Comparison of ENCODE assay signal across 8 cellular contexts in the genomic region with DNA sequence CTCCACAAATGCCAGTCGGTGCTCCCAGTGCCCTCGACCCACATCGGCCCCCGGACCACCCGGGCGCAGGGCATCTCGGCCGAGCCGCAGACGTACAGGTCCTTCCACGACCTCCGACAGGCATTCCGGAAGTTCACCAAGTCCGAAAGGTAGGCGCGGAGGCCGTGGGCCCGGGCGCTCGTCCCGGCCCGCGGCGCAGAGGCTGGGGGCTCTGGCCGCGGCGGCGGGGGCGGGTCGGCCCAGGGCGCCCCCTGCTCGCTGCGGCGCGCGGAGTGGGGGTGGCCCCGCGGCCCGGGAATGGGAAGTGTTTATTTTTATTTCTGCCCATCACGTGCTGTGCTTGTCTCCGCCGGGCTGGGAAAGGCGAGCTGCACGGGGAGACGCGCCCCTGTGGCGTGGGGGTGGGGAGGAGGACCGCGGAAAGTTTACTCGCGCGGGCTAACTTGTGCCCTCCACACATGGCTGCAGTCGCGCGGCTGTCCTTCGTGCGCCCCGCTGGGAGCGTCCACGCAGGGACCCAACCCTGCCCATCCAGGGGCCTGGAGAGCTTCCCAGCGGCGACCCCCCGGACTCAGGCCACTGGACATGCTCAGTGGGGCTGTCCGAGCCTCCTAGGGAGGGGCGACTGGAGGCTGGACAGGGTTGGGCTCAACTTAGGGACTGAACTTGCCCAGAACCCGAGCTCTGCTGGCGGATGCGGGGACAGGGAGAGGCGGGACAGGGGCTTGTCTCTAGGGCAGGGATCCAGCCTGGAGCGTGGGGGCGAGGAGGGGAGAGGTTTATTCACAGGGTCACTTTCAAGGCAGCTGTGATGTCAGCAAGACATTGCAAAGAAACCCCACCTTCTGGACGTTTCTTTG.
DNase-seq lines count a peak whose midpoint lies in the region; ATAC-seq and TF ChIP-seq lines count a peak whose summit lies in the region.

No MANE protein-coding gene starts in this region.

- no peak for TF ChIP-seq CTCF in MM.1S (IDR thresholded peaks at IDR 0.05; ENCODE audit: low read length)
- no peak for TF ChIP-seq CTCF in mucosa of descending colon (IDR thresholded peaks at IDR 0.05)

- ATAC-seq in effector memory CD8-positive, alpha-beta T cell (replicated peaks): no peak
- ATAC-seq in mucosa of descending colon: peak; percentile 57
- ATAC-seq in aorta (ENCODE audit: low FRiP score): peak; percentile 84

- no peaks in the 10 kb centered on the region for H3K36me3 Mint-ChIP-seq in effector memory CD8-positive, alpha-beta T cell (ENCODE audit: insufficient read depth)

- no peaks in the 10 kb centered on the region for H3K36me3 ChIP-seq in ACC112 (ENCODE audit: insufficient read depth, low read length)
- no peaks in the 10 kb centered on the region for H3K36me3 ChIP-seq in MM.1S (replicated peaks; ENCODE audit: insufficient read depth, low read length)
- no peaks in the 10 kb centered on the region for H3K36me3 ChIP-seq in mucosa of descending colon (ENCODE audit: low read depth)
- no peaks in the 10 kb centered on the region for H3K36me3 ChIP-seq in aorta (ENCODE audit: control insufficient read depth in 1 of 2, insufficient read depth in 2 of 2, low read length in 1 of 2)
- H3K36me3 ChIP-seq in effector memory CD4-positive, alpha-beta T cell (ENCODE audit: control insufficient read depth, insufficient read depth, low read length): no peaks in the 10 kb centered on the region

- H2AFZ ChIP-seq in ACC112 (ENCODE audit: low read length, unreplicated experiment) (peak overlapping the region; percentile 72), MM.1S (ENCODE audit: low read length) (peak overlapping the region; percentile 91)

- WGBS in aorta, 2 donors: 0 to 1% methylated on average over 56 to 72 of the region's 72 CpGs

- no peaks in the 10 kb centered on the region for H3F3A ChIP-seq in MM.1S (ENCODE audit: insufficient read depth, low read length)

- H3K27me3 ChIP-seq in ACC112 (ENCODE audit: insufficient read depth, low read length) (no peaks in the 10 kb centered on the region), MM.1S (replicated peaks; ENCODE audit: insufficient read depth, low read length) (no peaks in the 10 kb centered on the region), aorta (ENCODE audit: control insufficient read depth in 1 of 2, insufficient read depth in 2 of 2, low read length in 1 of 2) (no peaks in the 10 kb centered on the region)
- H3K27me3 ChIP-seq in effector memory CD4-positive, alpha-beta T cell (replicated peaks; ENCODE audit: control insufficient read depth, insufficient read depth, low read length, poor library complexity, severe bottlenecking): peaks cover 3% of the 10 kb centered on the region

- H3K4me3 ChIP-seq in ACC112 (ENCODE audit: low read depth, low read length): peak overlapping the region; percentile 86
- H3K4me3 ChIP-seq in MM.1S (ENCODE audit: low read length): peak overlapping the region; percentile 67
- peak overlapping the region; percentile 51 for H3K4me3 ChIP-seq in mucosa of descending colon
- H3K4me3 ChIP-seq in aorta (ENCODE audit: low read length in 2 of 2): peak overlapping the region; percentile 94 to 99
- H3K4me3 ChIP-seq in effector memory CD4-positive, alpha-beta T cell (ENCODE audit: insufficient read depth, low read depth, low read length, poor library complexity, severe bottlenecking): no peak overlapping the region

- H3K27ac ChIP-seq in ACC112 (ENCODE audit: low read depth, low read length) (peak overlapping the region; percentile 67; the same call in 1 of the 2 replicates), MM.1S (ENCODE audit: low read length) (no peak overlapping the region), aorta (ENCODE audit: low read depth in 1 of 2, low read length in 2 of 2) (peak overlapping the region; percentile 88 to 98)
- no peak overlapping the region for H3K27ac ChIP-seq in effector memory CD4-positive, alpha-beta T cell (ENCODE audit: insufficient read depth, low read length, poor library complexity, severe bottlenecking)

- intact Hi-C loops in mucosa of descending colon (cut with DNase I, micrococcal nuclease): loop anchor here in 1 of 2 donors (10.0 kb wide), 1 partner anchor 1223 kb away; no protein-coding TSS in a partner anchor
- intact Hi-C loops in aorta (cut with DNase I): loop anchor here in 1 of 2 donors (5.0 kb wide), 2 partner anchors 716 to 1226 kb away; no protein-coding TSS in a partner anchor

- H3K4me2 ChIP-seq in MM.1S (ENCODE audit: low read depth, low read length): peak overlapping the region; percentile 84

- H3K4me1 Mint-ChIP-seq in effector memory CD8-positive, alpha-beta T cell (ENCODE audit: low read depth in 2 of 2): peaks cover 2 to 4% of the 10 kb centered on the region in 2 donors

- H3K4me1 ChIP-seq in ACC112 (ENCODE audit: control insufficient read depth, insufficient read depth, low read length, unreplicated experiment): peaks cover 14% of the 10 kb centered on the region
- no peaks in the 10 kb centered on the region for H3K4me1 ChIP-seq in MM.1S (ENCODE audit: low read length)
- peaks cover 9% of the 10 kb centered on the region for H3K4me1 ChIP-seq in mucosa of descending colon (ENCODE audit: low read depth)
- peaks cover 0 to under 1% of the 10 kb centered on the region in 2 donors for H3K4me1 ChIP-seq in aorta (ENCODE audit: control insufficient read depth in 1 of 2, insufficient read depth in 2 of 2, low read length in 2 of 2)
- H3K4me1 ChIP-seq in effector memory CD4-positive, alpha-beta T cell (ENCODE audit: control insufficient read depth, insufficient read depth, low read length, poor library complexity, severe bottlenecking): no peaks in the 10 kb centered on the region

- H3K9me3 Mint-ChIP-seq in effector memory CD8-positive, alpha-beta T cell: no peaks in the 10 kb centered on the region

- DNase-seq in MM.1S: no peak
- no peak for DNase-seq in effector memory CD8-positive, alpha-beta T cell
- DNase-seq in mucosa of descending colon: peak; percentile 70 to 80 (median 73)
- peak; percentile 86 to 89 for DNase-seq in aorta
- no peak for DNase-seq in NCI-H187 (lab: John Stamatoyannopoulos, UW)
- no peak for DNase-seq in GM19238 (ENCODE audit: insufficient read length, low spot score)
- no peak for DNase-seq in effector memory CD4-positive, alpha-beta T cell

- H3K9ac ChIP-seq in MM.1S (ENCODE audit: low read length): no peak overlapping the region

- peak overlapping the region; percentile 60 to 70 for H3K4me3 Mint-ChIP-seq in effector memory CD8-positive, alpha-beta T cell

- H3K79me2 ChIP-seq in ACC112 (ENCODE audit: control insufficient read depth, insufficient read depth, low read length, unreplicated experiment): no peaks in the 10 kb centered on the region
- H3K79me2 ChIP-seq in MM.1S (ENCODE audit: low read length): no peaks in the 10 kb centered on the region

- H4K20me1 ChIP-seq in MM.1S (ENCODE audit: insufficient read depth, low read length): no peaks in the 10 kb centered on the region

- H3K9me2 ChIP-seq in MM.1S (replicated peaks; ENCODE audit: insufficient read depth, low read length): no peaks in the 10 kb centered on the region

- H3K27me3 Mint-ChIP-seq in effector memory CD8-positive, alpha-beta T cell: peaks cover 49 to 67% of the 10 kb centered on the region in 2 donors

- no peak overlapping the region for H3K27ac Mint-ChIP-seq in effector memory CD8-positive, alpha-beta T cell

- no peaks in the 10 kb centered on the region for H3K9me3 ChIP-seq in MM.1S (replicated peaks; ENCODE audit: insufficient read depth, low read length)
- no peaks in the 10 kb centered on the region for H3K9me3 ChIP-seq in mucosa of descending colon
- H3K9me3 ChIP-seq in aorta (ENCODE audit: control insufficient read depth, low read length): no peaks in the 10 kb centered on the region
- H3K9me3 ChIP-seq in effector memory CD4-positive, alpha-beta T cell (ENCODE audit: control insufficient read depth, low read length): no peaks in the 10 kb centered on the region

Comparison
In these comparisons a context has a peak if more than half of its experiments do, and no peak if none do; other contexts are left out.
1. H3K27ac ChIP-seq: peak in ACC112 (single experiment) and aorta (2 of 2); none in MM.1S (single experiment) and effector memory CD4-positive, alpha-beta T cell (single experiment).
2. DNase-seq: peak in mucosa of descending colon (3 of 3) and aorta (2 of 2); none in MM.1S (single experiment), effector memory CD8-positive, alpha-beta T cell (0 of 3), NCI-H187 (0 of 2), GM19238 (single experiment) and effector memory CD4-positive, alpha-beta T cell (0 of 3).